ENCODE assay signal across 10 cellular contexts in the genomic region with DNA sequence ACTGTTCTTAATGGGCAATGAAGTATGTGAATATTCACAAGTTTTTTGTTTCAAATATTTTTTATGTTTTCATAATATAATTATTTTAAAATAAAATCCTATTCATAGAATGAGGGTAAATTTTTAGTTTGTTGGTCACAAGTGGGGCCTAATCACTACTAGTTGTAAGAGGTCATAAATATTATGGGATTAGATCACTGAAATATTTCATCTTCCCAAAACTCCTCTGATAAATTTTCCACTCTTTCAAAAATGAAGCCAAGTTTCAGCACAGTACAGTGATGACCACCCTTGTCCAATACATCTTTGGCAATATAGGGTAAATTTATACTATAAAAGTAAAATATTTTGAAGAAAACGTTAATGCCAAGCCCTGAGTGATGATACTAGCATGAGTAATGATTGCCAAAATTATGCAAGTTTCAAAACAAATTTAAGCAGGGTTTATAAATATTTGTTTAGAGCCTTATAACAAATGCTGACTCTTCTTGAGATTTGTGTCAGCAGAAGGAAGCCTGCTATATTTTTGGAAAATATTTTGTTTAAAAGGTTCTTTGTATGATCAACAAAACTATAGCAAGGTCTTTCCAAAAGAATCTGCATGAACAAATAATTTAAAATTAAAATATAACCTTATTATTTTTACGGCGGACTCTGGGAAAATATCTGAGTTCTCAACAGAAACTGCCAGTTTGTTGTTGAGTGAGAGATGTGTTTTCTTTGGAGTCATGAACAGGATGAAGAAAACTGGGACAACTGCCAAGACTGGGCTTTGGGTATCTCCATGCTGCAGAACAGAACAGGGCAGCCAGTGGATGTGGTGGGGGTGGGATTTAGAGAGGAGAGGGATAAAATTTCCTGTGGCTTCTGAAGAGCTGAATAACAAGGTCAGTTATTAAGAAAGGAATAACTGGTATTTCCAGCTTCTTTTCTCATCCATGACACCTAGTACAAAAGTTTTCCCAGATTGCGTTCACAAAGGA. TPM values are rescaled to one million over a fixed set of nuclear protein-coding genes. Genes with fewer than 3 reads are reported as not detected.
A peak's percentile ranks its signal among the peaks of the same experiment; 100 is the strongest.
DNase-seq lines count a peak whose midpoint lies in the region; ATAC-seq, FAIRE-seq and TF ChIP-seq lines count a peak whose summit lies in the region.
"Had no signal": no experiment of that assay in that cellular context is flagged by ENCODE, and none has a peak within 500 bp of the region (broad histone marks: within the 10 kb centered on the region; RNA-seq: fewer than 3 reads in every experiment).

No MANE protein-coding gene starts in this region.

- H3K4me2 ChIP-seq in endothelial cell of umbilical vein (ENCODE audit: insufficient read depth, low read length) = peak overlapping the region; percentile 72

- no TSS peak for BruUV-seq in endothelial cell of umbilical vein (replicated peaks; lab: Mats Ljungman, UMichigan)

- intact Hi-C loops in endothelial cell of umbilical vein (cut with micrococcal nuclease) (loop anchor here (2.0 kb wide), 1 partner anchor 413 kb away; no protein-coding TSS in a partner anchor), mucosa of descending colon (cut with DNase I, micrococcal nuclease) (no loop called here)

- no peaks in the 10 kb centered on the region for H3K79me2 ChIP-seq in endothelial cell of umbilical vein (ENCODE audit: control insufficient read depth, insufficient read depth, low read length)

- FAIRE-seq in endothelial cell of umbilical vein (lab: Jason Lieb, UNC) = peak; percentile 88

- no peak overlapping the region for H2AFZ ChIP-seq in endothelial cell of umbilical vein (ENCODE audit: low read depth, low read length)

- H3K9me1 ChIP-seq in endothelial cell of umbilical vein (replicated peaks; ENCODE audit: control insufficient read depth, extremely low read depth, insufficient read depth, low read length) = no peaks in the 10 kb centered on the region

- H3K36me3 ChIP-seq in endothelial cell of umbilical vein (ENCODE audit: control insufficient read depth in 2 of 2, extremely low read depth in 1 of 2, insufficient read depth in 2 of 2, low read length in 2 of 2) (no peaks in the 10 kb centered on the region), mucosa of descending colon (ENCODE audit: low read depth) (no peaks in the 10 kb centered on the region)

- H3K27ac ChIP-seq in endothelial cell of umbilical vein (ENCODE audit: insufficient read depth, low read depth, low read length) = peak overlapping the region; percentile 90

- no peak for TF ChIP-seq POLR2A in endothelial cell of umbilical vein (IDR thresholded peaks at IDR 0.05; ENCODE audit: low read depth, low read length)

- H3K9me3 ChIP-seq in endothelial cell of umbilical vein (replicated peaks; ENCODE audit: control insufficient read depth, insufficient read depth, low read length) (no peaks in the 10 kb centered on the region), mucosa of descending colon (no peaks in the 10 kb centered on the region)

- dilution Hi-C loops in endothelial cell of umbilical vein (cut with MboI; ENCODE audit: extremely low pct_ligation_motif_present, low sequenced_read_pairs) = no loop called here

- no peaks in the 10 kb centered on the region for H3K27me3 ChIP-seq in endothelial cell of umbilical vein (ENCODE audit: control insufficient read depth in 2 of 2, insufficient read depth in 2 of 2, low read length in 2 of 2)

- POLR2A ChIA-PET in endothelial cell of umbilical vein (lab: Charles Lee) = interaction anchor here (1.2 kb wide), 2 partner anchors 18 to 24 kb away, joined by 4 to 8 read pairs; partner anchors contain the start of gene TM4SF1

- DNase-seq in EH (ENCODE audit: low read depth) (peak; percentile 81), NCI-H446 (lab: John Stamatoyannopoulos, UW) (peak; percentile 43 to 80), endothelial cell of umbilical vein (ENCODE audit: low read depth, low spot score) (peak; percentile 98), omental fat pad (ENCODE audit: low spot score) (no peak), mucosa of descending colon (no peak)
- DNase-seq in activated CD4-positive, alpha-beta T cell treated with anti-CD3 and anti-CD28 coated beads, Interleukin-2, amount 50 U/mL, for 4 hours = no peak
- no peak for DNase-seq in stimulated activated CD4-positive, alpha-beta T cell treated with anti-CD3 and anti-CD28 coated beads, Interleukin-1b, Interleukin-23, amount 100 ng/mL, for 48 hours
- DNase-seq: activated CD4-positive, alpha-beta T cell treated with anti-CD3 and anti-CD28 coated beads, Interleukin-2, amount 10 ng/mL, durations not matched to agents 24 days and 14 days; NCI-H526 treated with DMSO at 0.1 percent for 48 hours had no signal

- H3K4me1 ChIP-seq in endothelial cell of umbilical vein (ENCODE audit: control insufficient read depth, extremely low read depth, insufficient read depth, low read length) (peaks cover 31% of the 10 kb centered on the region), mucosa of descending colon (ENCODE audit: low read depth) (no peaks in the 10 kb centered on the region)

- ATAC-seq in omental fat pad (ENCODE audit: low FRiP score) (peak; percentile 39), mucosa of descending colon (no peak), GM21576 (IDR thresholded peaks at IDR 0.05; ENCODE audit: unreplicated experiment) (no peak)

- TF ChIP-seq CTCF in endothelial cell of umbilical vein (IDR thresholded peaks at IDR 0.05; ENCODE audit: extremely low read depth in 1 of 2, insufficient read depth in 1 of 2, low read depth in 1 of 2, low read length in 2 of 2) = no peak
- no peak for TF ChIP-seq CTCF in omental fat pad (IDR thresholded peaks at IDR 0.05)
- no peak for TF ChIP-seq CTCF in mucosa of descending colon (IDR thresholded peaks at IDR 0.05)

- H3K4me3 ChIP-seq in endothelial cell of umbilical vein (replicated peaks in 1 of 3; ENCODE audit: insufficient read depth in 1 of 3, low read depth in 1 of 3, low read length in 3 of 3) = peak overlapping the region in 1 of 3 experiments; percentile 31
- no peak overlapping the region for H3K4me3 ChIP-seq in mucosa of descending colon

- H3K9ac ChIP-seq in endothelial cell of umbilical vein (replicated peaks; ENCODE audit: extremely low read depth, insufficient read depth, low read length) = peak overlapping the region; percentile 46

- CTCF ChIA-PET in endothelial cell of umbilical vein (lab: Charles Lee) = interaction anchor here (0.9 to 1.5 kb wide), 11 partner anchors 10 to 440 kb away, joined by 3 to 14 read pairs (median 5); partner anchors contain the start of gene TM4SF1

- H4K20me1 ChIP-seq in endothelial cell of umbilical vein (replicated peaks; ENCODE audit: control insufficient read depth, extremely low read depth, insufficient read depth, low read length) = no peaks in the 10 kb centered on the region

TF ChIP-seq in endothelial cell of umbilical vein, 7 proteins besides CTCF, POLR2A, EP300 and RAD21:
- TF ChIP-seq, protein P1, sequence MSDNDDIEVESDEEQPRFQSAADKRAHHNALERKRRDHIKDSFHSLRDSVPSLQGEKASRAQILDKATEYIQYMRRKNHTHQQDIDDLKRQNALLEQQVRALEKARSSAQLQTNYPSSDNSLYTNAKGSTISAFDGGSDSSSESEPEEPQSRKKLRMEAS (IDR thresholded peaks at IDR 0.05; ENCODE audit: insufficient read depth, insufficient read length) = no peak
- TF ChIP-seq POLR2AphosphoS5 (IDR thresholded peaks at IDR 0.05; ENCODE audit: insufficient read depth, low read depth, low read length) = peak; percentile 53
- peak; percentile 54 for TF ChIP-seq GATA2 (IDR thresholded peaks at IDR 0.05; ENCODE audit: insufficient read depth, insufficient read length, low read depth, low read length)

RNA-seq across cellular contexts. Expression of gene TM4SF1, which starts 17.9 kb away (rescaled TPM):
- 559 and 619 TPM in 2 replicates for total RNA-seq in endothelial cell of umbilical vein
- 1,270 and 1,407 TPM in 2 replicates for polyA plus RNA-seq in endothelial cell of umbilical vein
- polyA plus RNA-seq in endothelial cell of umbilical vein (2011; cell fraction: cytosol; rRNA removed) = 1,095 and 1,145 TPM in 2 replicates
- polyA plus RNA-seq in endothelial cell of umbilical vein (2011; cell fraction: nucleus; rRNA removed) = 679 and 727 TPM in 2 replicates
- 331 and 379 TPM in 2 replicates for polyA plus RNA-seq in endothelial cell of umbilical vein (2012)
- 1,191 and 1,311 TPM in 2 replicates for polyA minus RNA-seq in endothelial cell of umbilical vein
- polyA minus RNA-seq in endothelial cell of umbilical vein (2011; cell fraction: cytosol; rRNA and poly(A)+ RNA removed) = 916 TPM
- polyA minus RNA-seq in endothelial cell of umbilical vein (2011; cell fraction: nucleus; rRNA and poly(A)+ RNA removed) = 436 and 623 TPM in 2 replicates
- total RNA-seq in omental fat pad = 1,000 to 10,000 TPM in 1 of 4 donors, 100 to 1,000 TPM in 3; 273 to 1,679 (median 590) TPM
- 10 to 100 TPM; 22.7 to 87.8 (median 24.9) TPM for total RNA-seq in mucosa of descending colon

Comparison
In these comparisons a context has a peak if more than half of its experiments do, and no peak if none do; other contexts are left out.
1. DNase-seq: peak in EH (single experiment), NCI-H446 (2 of 2) and endothelial cell of umbilical vein (single experiment); none in omental fat pad (single experiment), activated CD4-positive, alpha-beta T cell treated with anti-CD3 and anti-CD28 coated beads, Interleukin-2, amount 50 U/mL, for 4 hours (0 of 2), mucosa of descending colon (0 of 3) and stimulated activated CD4-positive, alpha-beta T cell treated with anti-CD3 and anti-CD28 coated beads, Interleukin-1b, Interleukin-23, amount 100 ng/mL, for 48 hours (single experiment).